In genomic region chr3:98519351-98519750, GRCh38 we compare ENCODE assay signal across 15 cellular contexts. TPM values are rescaled to one million over a fixed set of nuclear protein-coding genes. Genes with fewer than 3 reads are reported as not detected.
DNase-seq lines count a peak whose midpoint lies in the region; ATAC-seq and TF ChIP-seq lines count a peak whose summit lies in the region.
"Had no signal": no experiment of that assay in that cellular context is flagged by ENCODE, and none has a peak within 500 bp of the region (broad histone marks: within the 10 kb centered on the region; RNA-seq: fewer than 3 reads in every experiment).

No MANE protein-coding gene starts in this region.

- intact Hi-C loops in activated CD8-positive, alpha-beta T cell treated with anti-CD3 and anti-CD28 coated beads for 36 hours (cut with micrococcal nuclease) = no loop called here
- intact Hi-C loops in CD14-positive monocyte (cut with micrococcal nuclease) = no loop called here

- POLR2A ChIA-PET in activated CD8-positive, alpha-beta T cell treated with anti-CD3 and anti-CD28 coated beads for 36 hours (lab: Charles Lee) = interaction anchor here (1.2 to 2.1 kb wide), 5 partner anchors 11 to 75 kb away, joined by 3 to 10 read pairs (median 5); partner anchors contain the start of gene CPOX

- DNase-seq in activated T-cell treated with anti-CD3 and anti-CD28 coated beads, Interleukin-2, amount 50 U/mL, for 72 hours = peak in 1 of 2 donors; percentile 25
- DNase-seq in activated T-cell treated with anti-CD3 and anti-CD28 coated beads for 4 hours (no peak), endothelial cell (ENCODE audit: low spot score) (no peak), retina (no peak), CD14-positive monocyte (ENCODE audit: low spot score) (no peak)
- DNase-seq in activated CD8-positive, alpha-beta T cell treated with anti-CD3 and anti-CD28 coated beads for 36 hours = peak; percentile 18
- DNase-seq in stimulated activated effector memory CD8-positive, alpha-beta T cell treated with anti-CD3 and anti-CD28 coated beads, Interleukin-12 subunit alpha, Interleukin-12 subunit beta, amount 100 ng/mL, for 72 hours (ENCODE audit: low spot score in 2 of 2) = no peak
- DNase-seq in stimulated activated CD4-positive, alpha-beta T cell treated with anti-CD3 and anti-CD28 coated beads, Interleukin-4, amount 100 ng/mL, for 4 hours = no peak
- DNase-seq: activated CD8-positive, alpha-beta memory T cell treated with anti-CD3 and anti-CD28 coated beads, Interleukin-2, amount 50 U/mL, for 4 hours; EL; OCI-M1 had no signal

- peaks cover 0 to 2% of the 10 kb centered on the region in 2 donors for H3K9me3 Mint-ChIP-seq in activated T-cell treated with anti-CD3 and anti-CD28 coated beads, Interleukin-2, amount 50 U/mL, for 72 hours
- H3K9me3 Mint-ChIP-seq in activated CD8-positive, alpha-beta T cell treated with anti-CD3 and anti-CD28 coated beads for 36 hours = no peaks in the 10 kb centered on the region
- H3K9me3 Mint-ChIP-seq in endothelial cell (ENCODE audit: unreplicated experiment) (no peaks in the 10 kb centered on the region), CD14-positive monocyte (no peaks in the 10 kb centered on the region)
- H3K9me3 Mint-ChIP-seq in stimulated activated effector memory CD8-positive, alpha-beta T cell treated with anti-CD3 and anti-CD28 coated beads, Interleukin-12 subunit alpha, Interleukin-12 subunit beta, amount 100 ng/mL, for 72 hours = no peaks in the 10 kb centered on the region

- CTCF ChIA-PET in activated CD8-positive, alpha-beta T cell treated with anti-CD3 and anti-CD28 coated beads for 36 hours (lab: Charles Lee) = no interaction called here

- H3K4me1 Mint-ChIP-seq in activated T-cell treated with anti-CD3 and anti-CD28 coated beads, Interleukin-2, amount 50 U/mL, for 72 hours (ENCODE audit: low read depth) = peaks cover 82% of the 10 kb centered on the region
- H3K4me1 Mint-ChIP-seq in activated CD8-positive, alpha-beta T cell treated with anti-CD3 and anti-CD28 coated beads for 36 hours (ENCODE audit: low read depth) = peaks cover 64% of the 10 kb centered on the region
- H3K4me1 Mint-ChIP-seq in endothelial cell (ENCODE audit: unreplicated experiment) = peaks cover 10% of the 10 kb centered on the region
- peaks cover 70% of the 10 kb centered on the region for H3K4me1 Mint-ChIP-seq in stimulated activated effector memory CD8-positive, alpha-beta T cell treated with anti-CD3 and anti-CD28 coated beads, Interleukin-12 subunit alpha, Interleukin-12 subunit beta, amount 100 ng/mL, for 72 hours
- peaks cover 28% of the 10 kb centered on the region for H3K4me1 Mint-ChIP-seq in CD14-positive monocyte

- ATAC-seq in activated T-cell treated with anti-CD3 and anti-CD28 coated beads, Interleukin-2, amount 50 U/mL, for 72 hours (replicated peaks in 1 of 2) = no peak
- no peak for ATAC-seq in activated CD8-positive, alpha-beta T cell treated with anti-CD3 and anti-CD28 coated beads for 36 hours
- no peak for ATAC-seq in stimulated activated effector memory CD8-positive, alpha-beta T cell treated with anti-CD3 and anti-CD28 coated beads, Interleukin-12 subunit alpha, Interleukin-12 subunit beta, amount 100 ng/mL, for 72 hours

- TF ChIP-seq CTCF in activated CD8-positive, alpha-beta T cell treated with anti-CD3 and anti-CD28 coated beads for 36 hours (IDR thresholded peaks at IDR 0.05) = no peak
- no peak for TF ChIP-seq CTCF in endothelial cell (IDR thresholded peaks at IDR 0.05; ENCODE audit: unreplicated experiment)
- no peak for TF ChIP-seq CTCF in CD14-positive monocyte (IDR thresholded peaks at IDR 0.05)

- peaks cover 37 to 74% of the 10 kb centered on the region in 2 donors for H3K36me3 Mint-ChIP-seq in activated T-cell treated with anti-CD3 and anti-CD28 coated beads, Interleukin-2, amount 50 U/mL, for 72 hours (ENCODE audit: insufficient read depth in 2 of 2)
- peaks cover 70% of the 10 kb centered on the region for H3K36me3 Mint-ChIP-seq in activated CD8-positive, alpha-beta T cell treated with anti-CD3 and anti-CD28 coated beads for 36 hours (ENCODE audit: low read depth)
- H3K36me3 Mint-ChIP-seq in endothelial cell (ENCODE audit: low read depth, unreplicated experiment) (peaks cover 25% of the 10 kb centered on the region), CD14-positive monocyte (peaks cover 53 to 57% of the 10 kb centered on the region in 2 donors)
- H3K36me3 Mint-ChIP-seq in stimulated activated effector memory CD8-positive, alpha-beta T cell treated with anti-CD3 and anti-CD28 coated beads, Interleukin-12 subunit alpha, Interleukin-12 subunit beta, amount 100 ng/mL, for 72 hours = peaks cover 99% of the 10 kb centered on the region

- peak overlapping the region; percentile 88 for H3K27ac Mint-ChIP-seq in activated T-cell treated with anti-CD3 and anti-CD28 coated beads, Interleukin-2, amount 50 U/mL, for 72 hours
- peak overlapping the region; percentile 93 for H3K27ac Mint-ChIP-seq in activated CD8-positive, alpha-beta T cell treated with anti-CD3 and anti-CD28 coated beads for 36 hours
- H3K27ac Mint-ChIP-seq in endothelial cell (ENCODE audit: unreplicated experiment) (no peak overlapping the region), CD14-positive monocyte (peak overlapping the region in 3 of 7 donors; percentile 31 to 70 (median 36))
- H3K27ac Mint-ChIP-seq in stimulated activated effector memory CD8-positive, alpha-beta T cell treated with anti-CD3 and anti-CD28 coated beads, Interleukin-12 subunit alpha, Interleukin-12 subunit beta, amount 100 ng/mL, for 72 hours = peak overlapping the region; percentile 92

- H3K4me3 Mint-ChIP-seq in activated T-cell treated with anti-CD3 and anti-CD28 coated beads, Interleukin-2, amount 50 U/mL, for 72 hours = peak overlapping the region; percentile 90 to 92
- peak overlapping the region; percentile 89 for H3K4me3 Mint-ChIP-seq in activated CD8-positive, alpha-beta T cell treated with anti-CD3 and anti-CD28 coated beads for 36 hours
- H3K4me3 Mint-ChIP-seq in endothelial cell (ENCODE audit: unreplicated experiment) (peak overlapping the region; percentile 32), CD14-positive monocyte (peak overlapping the region in 1 of 2 donors; percentile 17)
- H3K4me3 Mint-ChIP-seq in stimulated activated effector memory CD8-positive, alpha-beta T cell treated with anti-CD3 and anti-CD28 coated beads, Interleukin-12 subunit alpha, Interleukin-12 subunit beta, amount 100 ng/mL, for 72 hours = peak overlapping the region; percentile 78

- H3K27me3 Mint-ChIP-seq in activated T-cell treated with anti-CD3 and anti-CD28 coated beads, Interleukin-2, amount 50 U/mL, for 72 hours (ENCODE audit: low read depth) = no peaks in the 10 kb centered on the region
- no peaks in the 10 kb centered on the region for H3K27me3 Mint-ChIP-seq in activated CD8-positive, alpha-beta T cell treated with anti-CD3 and anti-CD28 coated beads for 36 hours
- H3K27me3 Mint-ChIP-seq in endothelial cell (ENCODE audit: unreplicated experiment) (peaks cover 4% of the 10 kb centered on the region), CD14-positive monocyte (ENCODE audit: low read depth in 3 of 3) (peaks cover 0 to 2% (median 0%) of the 10 kb centered on the region in 3 donors)

RNA-seq across cellular contexts. Expression of gene CLDND1, which starts 3.4 kb away (rescaled TPM):
- 100 to 1,000 TPM; 284 to 361 TPM for total RNA-seq in activated T-cell treated with anti-CD3 and anti-CD28 coated beads, Interleukin-2, amount 50 U/mL, for 72 hours
- total RNA-seq in activated CD8-positive, alpha-beta T cell treated with anti-CD3 and anti-CD28 coated beads for 36 hours = 100 to 1,000 TPM; 190 to 198 TPM
- total RNA-seq in endothelial cell (ENCODE audit: unreplicated experiment) = 118 TPM
- polyA plus RNA-seq in CD14-positive monocyte = 10 to 100 TPM; 65.3 to 76.0 TPM

RNA-seq across cellular contexts. Expression of gene GPR15, which starts 12.4 kb away (rescaled TPM):
- 10 to 100 TPM in 1 of 2 donors, 1 to 10 TPM in 1; 4.6 to 24.0 TPM for total RNA-seq in activated T-cell treated with anti-CD3 and anti-CD28 coated beads, Interleukin-2, amount 50 U/mL, for 72 hours
- 1 to 10 TPM; 1.4 to 2.2 TPM for total RNA-seq in activated CD8-positive, alpha-beta T cell treated with anti-CD3 and anti-CD28 coated beads for 36 hours
- total RNA-seq in endothelial cell (ENCODE audit: unreplicated experiment) = not detected
- not detected for polyA plus RNA-seq in CD14-positive monocyte
- total RNA-seq: cardiac septum, epithelial cell of proximal tubule, lung microvascular endothelial cell had no signal

RNA-seq across cellular contexts. Expression of gene OR5K2, which starts 21.9 kb away (rescaled TPM):
- not detected for total RNA-seq in activated T-cell treated with anti-CD3 and anti-CD28 coated beads, Interleukin-2, amount 50 U/mL, for 72 hours
- total RNA-seq in activated CD8-positive, alpha-beta T cell treated with anti-CD3 and anti-CD28 coated beads for 36 hours = not detected
- not detected for total RNA-seq in endothelial cell (ENCODE audit: unreplicated experiment)
- polyA plus RNA-seq in CD14-positive monocyte = not detected
- total RNA-seq: cardiac septum; epithelial cell of proximal tubule; lung microvascular endothelial cell; T-helper 1 cell treated with Interleukin-12 subunit alpha and Interleukin-12 subunit beta and Interleukin-4 antibody, amounts not matched to agents 30 ng/mL and 1 ng/mL, for 36 hours had no signal

RNA-seq across cellular contexts. Expression of gene OR5K1, which starts 56.4 kb away (rescaled TPM):
- total RNA-seq in activated T-cell treated with anti-CD3 and anti-CD28 coated beads, Interleukin-2, amount 50 U/mL, for 72 hours = not detected
- total RNA-seq in activated CD8-positive, alpha-beta T cell treated with anti-CD3 and anti-CD28 coated beads for 36 hours = not detected
- total RNA-seq in endothelial cell (ENCODE audit: unreplicated experiment) = not detected
- polyA plus RNA-seq in CD14-positive monocyte = not detected
- total RNA-seq: cardiac septum; epithelial cell of proximal tubule; lung microvascular endothelial cell; T-helper 1 cell treated with Interleukin-12 subunit alpha and Interleukin-12 subunit beta and Interleukin-4 antibody, amounts not matched to agents 30 ng/mL and 1 ng/mL, for 36 hours had no signal
